ENCODE assay signal across 11 cellular contexts in the genomic region with DNA sequence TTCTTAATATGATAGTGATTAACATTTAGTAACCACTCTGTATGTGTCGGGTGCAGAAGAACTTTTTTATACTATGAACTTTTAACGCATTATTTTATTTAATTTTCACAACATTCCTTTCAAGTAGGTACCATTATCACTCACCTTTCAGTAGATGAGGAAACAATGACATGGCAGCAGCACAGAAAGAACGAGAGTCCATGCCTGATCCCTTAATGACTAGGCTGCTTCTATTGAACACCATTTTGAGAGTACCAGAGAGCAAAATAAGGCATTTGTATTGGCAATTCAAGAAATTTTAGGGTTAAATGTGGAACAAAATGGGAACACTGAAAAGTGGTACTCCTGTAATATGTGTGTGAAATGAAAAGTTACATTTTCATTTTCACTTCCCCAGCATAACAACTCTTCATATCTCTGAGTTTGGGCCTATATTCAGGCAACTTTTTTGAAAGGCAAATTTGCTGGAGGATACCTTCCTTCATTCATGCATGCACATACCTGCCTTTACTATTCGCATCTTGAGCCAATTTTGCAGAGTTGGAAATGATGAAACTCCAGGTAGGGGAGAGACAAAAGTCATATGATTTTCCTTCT. TPM values are rescaled to one million over a fixed set of nuclear protein-coding genes. Genes with fewer than 3 reads are reported as not detected.
DNase-seq lines count a peak whose midpoint lies in the region; ATAC-seq and TF ChIP-seq lines count a peak whose summit lies in the region.
"Had no signal": no experiment of that assay in that cellular context is flagged by ENCODE, and none has a peak within 500 bp of the region (broad histone marks: within the 10 kb centered on the region; RNA-seq: fewer than 3 reads in every experiment).

No MANE protein-coding gene starts in this region.

- POLR2A ChIA-PET in GM10248 (lab: Yijun Ruan, JAX), result no interaction called here

- peak overlapping the region; percentile 41 for H3K4me3 Mint-ChIP-seq in activated naive CD8-positive, alpha-beta T cell treated with anti-CD3 and anti-CD28 coated beads, Interleukin-2, amount 50 U/mL, for 24 hours
- H3K4me3 Mint-ChIP-seq in immature natural killer cell, result no peak overlapping the region

- H3K9me3 Mint-ChIP-seq in activated naive CD8-positive, alpha-beta T cell treated with anti-CD3 and anti-CD28 coated beads, Interleukin-2, amount 50 U/mL, for 24 hours, result no peaks in the 10 kb centered on the region
- peaks cover 0 to 3% (median 0%) of the 10 kb centered on the region in 6 donors for H3K9me3 Mint-ChIP-seq in immature natural killer cell

- no peak for TF ChIP-seq CTCF in GM10248 (IDR thresholded peaks at IDR 0.05; ENCODE audit: control extremely low read depth, extremely low read depth, low read depth, missing control alignments)

- no peaks in the 10 kb centered on the region for H3K27me3 Mint-ChIP-seq in activated naive CD8-positive, alpha-beta T cell treated with anti-CD3 and anti-CD28 coated beads, Interleukin-2, amount 50 U/mL, for 24 hours
- peaks cover 0 to 3% (median 0%) of the 10 kb centered on the region in 3 donors for H3K27me3 Mint-ChIP-seq in immature natural killer cell (ENCODE audit: low read depth in 3 of 3)

- peak overlapping the region; percentile 82 for H3K27ac Mint-ChIP-seq in activated naive CD8-positive, alpha-beta T cell treated with anti-CD3 and anti-CD28 coated beads, Interleukin-2, amount 50 U/mL, for 24 hours
- H3K27ac Mint-ChIP-seq in immature natural killer cell, result no peak overlapping the region

- CTCF ChIA-PET in GM10248 (lab: Yijun Ruan, JAX), result interaction anchor here (1.6 kb wide), 2 partner anchors 8 to 29 kb away, joined by 3 to 4 read pairs; no protein-coding TSS in a partner anchor

- peaks cover 68% of the 10 kb centered on the region for H3K36me3 Mint-ChIP-seq in activated naive CD8-positive, alpha-beta T cell treated with anti-CD3 and anti-CD28 coated beads, Interleukin-2, amount 50 U/mL, for 24 hours (ENCODE audit: low read depth)
- no peaks in the 10 kb centered on the region for H3K36me3 Mint-ChIP-seq in immature natural killer cell

- peaks cover 84% of the 10 kb centered on the region for H3K4me1 Mint-ChIP-seq in activated naive CD8-positive, alpha-beta T cell treated with anti-CD3 and anti-CD28 coated beads, Interleukin-2, amount 50 U/mL, for 24 hours
- no peaks in the 10 kb centered on the region for H3K4me1 Mint-ChIP-seq in immature natural killer cell

- no peak for DNase-seq in activated naive CD8-positive, alpha-beta T cell treated with anti-CD3 and anti-CD28 coated beads, Interleukin-2, amount 50 U/mL, for 24 hours
- DNase-seq in GM10248 (ENCODE audit: extremely low spot score), result no peak
- DNase-seq in immature natural killer cell, result no peak
- DNase-seq: DMS 273 treated with DMSO at 0.1 percent for 48 hours, GM23248, KG1, NCI-H510A had no signal

- ATAC-seq in GM18870 (IDR thresholded peaks at IDR 0.05; ENCODE audit: unreplicated experiment) (peak; percentile 67), GM21515 (IDR thresholded peaks at IDR 0.05; ENCODE audit: unreplicated experiment) (peak; percentile 65), HG03108 (IDR thresholded peaks at IDR 0.05; ENCODE audit: unreplicated experiment) (peak; percentile 53), SK-N-SH treated with all-trans-retinoic acid at 6 μM for 48 hours (no peak)
- ATAC-seq in activated naive CD8-positive, alpha-beta T cell treated with anti-CD3 and anti-CD28 coated beads, Interleukin-2, amount 50 U/mL, for 24 hours, result no peak

TF ChIP-seq in SK-N-SH treated with all-trans-retinoic acid at 6 μM for 48 hours, 23 proteins besides CTCF, POLR2A, EP300 and RAD21:
- TF ChIP-seq ZNF8 (CRISPR knock-in tag; IDR thresholded peaks at IDR 0.05) (no peak), ISL1 (CRISPR knock-in tag; IDR thresholded peaks at IDR 0.05) (no peak), ESRRG (CRISPR knock-in tag; IDR thresholded peaks at IDR 0.05) (no peak), SNAI2 (CRISPR knock-in tag; IDR thresholded peaks at IDR 0.05) (no peak), BACH2 (CRISPR knock-in tag; IDR thresholded peaks at IDR 0.05; ENCODE audit: borderline replicate concordance) (no peak)

RNA-seq across cellular contexts. Expression of gene LRRN3, which starts 12.8 kb away (rescaled TPM):
- polyA plus RNA-seq in immature natural killer cell, result under 1 TPM in 2 of 3 donors, not detected in 1; 0.07 to 0.16 TPM

Comparison
In these comparisons a context has a peak if more than half of its experiments do, and no peak if none do; other contexts are left out.
1. ATAC-seq: peak in GM18870 (single experiment), GM21515 (single experiment) and HG03108 (single experiment); none in activated naive CD8-positive, alpha-beta T cell treated with anti-CD3 and anti-CD28 coated beads, Interleukin-2, amount 50 U/mL, for 24 hours (single experiment) and SK-N-SH treated with all-trans-retinoic acid at 6 μM for 48 hours (single experiment).